In the genomic region with DNA sequence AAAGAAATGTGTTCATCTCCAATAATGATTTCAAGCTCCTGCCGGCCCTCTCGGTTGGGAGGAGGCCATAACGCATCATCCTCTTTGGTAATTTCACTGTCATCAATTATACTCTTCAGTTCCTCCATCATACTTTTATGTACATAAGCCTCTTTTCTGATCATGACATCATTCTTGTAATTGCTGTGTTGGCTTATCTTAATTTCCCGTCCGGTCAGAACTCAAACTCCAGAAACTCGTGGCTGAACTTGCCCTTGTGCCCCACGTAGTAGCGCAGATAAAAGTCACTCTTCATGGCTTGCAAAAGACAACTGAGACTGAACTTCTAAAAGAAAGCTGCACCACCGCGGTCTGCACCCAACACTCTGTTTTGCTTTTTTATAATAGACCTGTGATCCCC, we compare ENCODE assay signal across 1 cellular context.
TF ChIP-seq lines count a peak whose summit lies in the region.

No MANE protein-coding gene starts in this region.

TF ChIP-seq in K562, 482 proteins besides CTCF, POLR2A, EP300 and RAD21:
- TF ChIP-seq ATF1 (CRISPR knock-in tag; IDR thresholded peaks at IDR 0.05) (no peak), ATF1 (tag; IDR thresholded peaks at IDR 0.05) (peak; percentile 35; the same call in 1 of the 2 replicates), PRMT5 (CRISPR knock-in tag; IDR thresholded peaks at IDR 0.05) (no peak), ETV1 (tag; conservative IDR thresholded peaks at IDR 0.05; ENCODE audit: low read depth) (peak; percentile 44; the same call in 1 of the 2 replicates), ILF3 (IDR thresholded peaks at IDR 0.05; ENCODE audit: borderline replicate concordance) (no peak), ESRRB (CRISPR knock-in tag; IDR thresholded peaks at IDR 0.05; ENCODE audit: borderline replicate concordance) (no peak), MEF2D (tag; conservative IDR thresholded peaks at IDR 0.05; ENCODE audit: low read depth) (no peak), CXXC5 (CRISPR knock-in tag; IDR thresholded peaks at IDR 0.05) (peak; percentile 33; the same call in 1 of the 2 replicates), TAL1 (IDR thresholded peaks at IDR 0.05) (no peak), ATF7 (IDR thresholded peaks at IDR 0.05) (peak; percentile 78), MAFG (tag; conservative IDR thresholded peaks at IDR 0.05) (0 out of 2 replicates have a peak, but pooled peaks have one; percentile 14), ZNF316 (IDR thresholded peaks at IDR 0.05) (peak; percentile 67), ZNF311 (CRISPR knock-in tag; IDR thresholded peaks at IDR 0.05) (no peak), COPS2 (conservative IDR thresholded peaks at IDR 0.05) (no peak), JUND (IDR thresholded peaks at IDR 0.05; ENCODE audit: borderline replicate concordance, low read depth, low read length) (peak; percentile 30; the same call in 1 of the 2 replicates), JUND (tag; IDR thresholded peaks at IDR 0.05; ENCODE audit: borderline replicate concordance, low read depth, low read length) (peak; percentile 52; the same call in 1 of the 3 replicates), ZNF175 (CRISPR knock-in tag; IDR thresholded peaks at IDR 0.05; ENCODE audit: low read depth) (peak; percentile 36; the same call in 1 of the 2 replicates), C11orf30 (IDR thresholded peaks at IDR 0.05; ENCODE audit: low read depth) (peak; percentile 37; the same call in 1 of the 2 replicates), HLTF (IDR thresholded peaks at IDR 0.05) (no peak)
- TF ChIP-seq, protein P1, sequence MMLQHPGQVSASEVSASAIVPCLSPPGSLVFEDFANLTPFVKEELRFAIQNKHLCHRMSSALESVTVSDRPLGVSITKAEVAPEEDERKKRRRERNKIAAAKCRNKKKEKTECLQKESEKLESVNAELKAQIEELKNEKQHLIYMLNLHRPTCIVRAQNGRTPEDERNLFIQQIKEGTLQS (IDR thresholded peaks at IDR 0.05): peak; percentile 64
- TF ChIP-seq, protein P1 (CRISPR knock-in tag; conservative IDR thresholded peaks at IDR 0.05): no peak
- TF ChIP-seq, protein P2, sequence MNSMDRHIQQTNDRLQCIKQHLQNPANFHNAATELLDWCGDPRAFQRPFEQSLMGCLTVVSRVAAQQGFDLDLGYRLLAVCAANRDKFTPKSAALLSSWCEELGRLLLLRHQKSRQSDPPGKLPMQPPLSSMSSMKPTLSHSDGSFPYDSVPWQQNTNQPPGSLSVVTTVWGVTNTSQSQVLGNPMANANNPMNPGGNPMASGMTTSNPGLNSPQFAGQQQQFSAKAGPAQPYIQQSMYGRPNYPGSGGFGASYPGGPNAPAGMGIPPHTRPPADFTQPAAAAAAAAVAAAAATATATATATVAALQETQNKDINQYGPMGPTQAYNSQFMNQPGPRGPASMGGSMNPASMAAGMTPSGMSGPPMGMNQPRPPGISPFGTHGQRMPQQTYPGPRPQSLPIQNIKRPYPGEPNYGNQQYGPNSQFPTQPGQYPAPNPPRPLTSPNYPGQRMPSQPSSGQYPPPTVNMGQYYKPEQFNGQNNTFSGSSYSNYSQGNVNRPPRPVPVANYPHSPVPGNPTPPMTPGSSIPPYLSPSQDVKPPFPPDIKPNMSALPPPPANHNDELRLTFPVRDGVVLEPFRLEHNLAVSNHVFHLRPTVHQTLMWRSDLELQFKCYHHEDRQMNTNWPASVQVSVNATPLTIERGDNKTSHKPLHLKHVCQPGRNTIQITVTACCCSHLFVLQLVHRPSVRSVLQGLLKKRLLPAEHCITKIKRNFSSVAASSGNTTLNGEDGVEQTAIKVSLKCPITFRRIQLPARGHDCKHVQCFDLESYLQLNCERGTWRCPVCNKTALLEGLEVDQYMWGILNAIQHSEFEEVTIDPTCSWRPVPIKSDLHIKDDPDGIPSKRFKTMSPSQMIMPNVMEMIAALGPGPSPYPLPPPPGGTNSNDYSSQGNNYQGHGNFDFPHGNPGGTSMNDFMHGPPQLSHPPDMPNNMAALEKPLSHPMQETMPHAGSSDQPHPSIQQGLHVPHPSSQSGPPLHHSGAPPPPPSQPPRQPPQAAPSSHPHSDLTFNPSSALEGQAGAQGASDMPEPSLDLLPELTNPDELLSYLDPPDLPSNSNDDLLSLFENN (IDR thresholded peaks at IDR 0.05; ENCODE audit: low read depth in 2 of 2, low read length in 2 of 2): no peak
- TF ChIP-seq, protein P3, sequence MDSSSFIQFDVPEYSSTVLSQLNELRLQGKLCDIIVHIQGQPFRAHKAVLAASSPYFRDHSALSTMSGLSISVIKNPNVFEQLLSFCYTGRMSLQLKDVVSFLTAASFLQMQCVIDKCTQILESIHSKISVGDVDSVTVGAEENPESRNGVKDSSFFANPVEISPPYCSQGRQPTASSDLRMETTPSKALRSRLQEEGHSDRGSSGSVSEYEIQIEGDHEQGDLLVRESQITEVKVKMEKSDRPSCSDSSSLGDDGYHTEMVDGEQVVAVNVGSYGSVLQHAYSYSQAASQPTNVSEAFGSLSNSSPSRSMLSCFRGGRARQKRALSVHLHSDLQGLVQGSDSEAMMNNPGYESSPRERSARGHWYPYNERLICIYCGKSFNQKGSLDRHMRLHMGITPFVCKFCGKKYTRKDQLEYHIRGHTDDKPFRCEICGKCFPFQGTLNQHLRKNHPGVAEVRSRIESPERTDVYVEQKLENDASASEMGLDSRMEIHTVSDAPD (CRISPR knock-in tag; IDR thresholded peaks at IDR 0.05): no peak
- TF ChIP-seq, protein P4, sequence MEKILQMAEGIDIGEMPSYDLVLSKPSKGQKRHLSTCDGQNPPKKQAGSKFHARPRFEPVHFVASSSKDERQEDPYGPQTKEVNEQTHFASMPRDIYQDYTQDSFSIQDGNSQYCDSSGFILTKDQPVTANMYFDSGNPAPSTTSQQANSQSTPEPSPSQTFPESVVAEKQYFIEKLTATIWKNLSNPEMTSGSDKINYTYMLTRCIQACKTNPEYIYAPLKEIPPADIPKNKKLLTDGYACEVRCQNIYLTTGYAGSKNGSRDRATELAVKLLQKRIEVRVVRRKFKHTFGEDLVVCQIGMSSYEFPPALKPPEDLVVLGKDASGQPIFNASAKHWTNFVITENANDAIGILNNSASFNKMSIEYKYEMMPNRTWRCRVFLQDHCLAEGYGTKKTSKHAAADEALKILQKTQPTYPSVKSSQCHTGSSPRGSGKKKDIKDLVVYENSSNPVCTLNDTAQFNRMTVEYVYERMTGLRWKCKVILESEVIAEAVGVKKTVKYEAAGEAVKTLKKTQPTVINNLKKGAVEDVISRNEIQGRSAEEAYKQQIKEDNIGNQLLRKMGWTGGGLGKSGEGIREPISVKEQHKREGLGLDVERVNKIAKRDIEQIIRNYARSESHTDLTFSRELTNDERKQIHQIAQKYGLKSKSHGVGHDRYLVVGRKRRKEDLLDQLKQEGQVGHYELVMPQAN (IDR thresholded peaks at IDR 0.05; ENCODE audit: borderline replicate concordance): no peak
- TF ChIP-seq, protein P5, sequence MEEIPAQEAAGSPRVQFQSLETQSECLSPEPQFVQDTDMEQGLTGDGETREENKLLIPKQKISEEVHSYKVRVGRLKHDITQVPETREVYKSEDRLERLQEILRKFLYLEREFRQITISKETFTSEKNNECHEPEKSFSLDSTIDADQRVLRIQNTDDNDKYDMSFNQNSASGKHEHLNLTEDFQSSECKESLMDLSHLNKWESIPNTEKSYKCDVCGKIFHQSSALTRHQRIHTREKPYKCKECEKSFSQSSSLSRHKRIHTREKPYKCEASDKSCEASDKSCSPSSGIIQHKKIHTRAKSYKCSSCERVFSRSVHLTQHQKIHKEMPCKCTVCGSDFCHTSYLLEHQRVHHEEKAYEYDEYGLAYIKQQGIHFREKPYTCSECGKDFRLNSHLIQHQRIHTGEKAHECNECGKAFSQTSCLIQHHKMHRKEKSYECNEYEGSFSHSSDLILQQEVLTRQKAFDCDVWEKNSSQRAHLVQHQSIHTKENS (CRISPR knock-in tag; IDR thresholded peaks at IDR 0.05): no peak
TF ChIP-seq in K562: peak in this region for 10.
